In genomic region chr15:98850991-98851776, GRCh38 we compare ENCODE assay signal across 8 cellular contexts.
DNase-seq lines count a peak whose midpoint lies in the region; ATAC-seq and TF ChIP-seq lines count a peak whose summit lies in the region.

No MANE protein-coding gene starts in this region.

- H3K4me1 Mint-ChIP-seq in Caco-2 (ENCODE audit: low read depth, unreplicated experiment), result peaks cover 35% of the 10 kb centered on the region
- H3K4me1 Mint-ChIP-seq in activated naive CD4-positive, alpha-beta T cell treated with anti-CD3 and anti-CD28 coated beads for 36 hours (ENCODE audit: low read depth), result peaks cover 56% of the 10 kb centered on the region
- H3K4me1 Mint-ChIP-seq in glutamatergic neuron (ENCODE audit: low read depth, unreplicated experiment), result peaks cover 55% of the 10 kb centered on the region
- peaks cover 79% of the 10 kb centered on the region for H3K4me1 Mint-ChIP-seq in osteocyte (ENCODE audit: unreplicated experiment)

- H3K9me3 Mint-ChIP-seq in Caco-2 (ENCODE audit: unreplicated experiment) (no peaks in the 10 kb centered on the region), glutamatergic neuron (ENCODE audit: unreplicated experiment) (peaks cover 21% of the 10 kb centered on the region), osteocyte (ENCODE audit: unreplicated experiment) (no peaks in the 10 kb centered on the region)
- H3K9me3 Mint-ChIP-seq in activated naive CD4-positive, alpha-beta T cell treated with anti-CD3 and anti-CD28 coated beads for 36 hours, result no peaks in the 10 kb centered on the region

- H3K27ac Mint-ChIP-seq in Caco-2 (ENCODE audit: unreplicated experiment) (peak overlapping the region; percentile 24), glutamatergic neuron (ENCODE audit: unreplicated experiment) (peak overlapping the region; percentile 90), osteocyte (ENCODE audit: unreplicated experiment) (peak overlapping the region; percentile 93)
- peak overlapping the region; percentile 87 for H3K27ac Mint-ChIP-seq in activated naive CD4-positive, alpha-beta T cell treated with anti-CD3 and anti-CD28 coated beads for 36 hours

- WGBS in upper lobe of left lung, 2 donors, result 11 to 18% methylated on average over 15 of the region's 15 CpGs

- H3K36me3 ChIP-seq in Caco-2 (ENCODE audit: control insufficient read depth, insufficient read depth, low read length) (no peaks in the 10 kb centered on the region), KOPT-K1 (ENCODE audit: insufficient read depth, low read length) (no peaks in the 10 kb centered on the region), SJCRH30 (no peaks in the 10 kb centered on the region), upper lobe of left lung (no peaks in the 10 kb centered on the region)

- peak overlapping the region; percentile 79 for H3K4me3 Mint-ChIP-seq in Caco-2 (ENCODE audit: unreplicated experiment)
- peak overlapping the region; percentile 88 for H3K4me3 Mint-ChIP-seq in activated naive CD4-positive, alpha-beta T cell treated with anti-CD3 and anti-CD28 coated beads for 36 hours
- peak overlapping the region; percentile 96 for H3K4me3 Mint-ChIP-seq in glutamatergic neuron (ENCODE audit: unreplicated experiment)
- peak overlapping the region; percentile 82 for H3K4me3 Mint-ChIP-seq in osteocyte (ENCODE audit: unreplicated experiment)

- no peak for TF ChIP-seq EP300 in upper lobe of left lung (IDR thresholded peaks at IDR 0.05)

- peaks cover 25% of the 10 kb centered on the region for H3K36me3 Mint-ChIP-seq in Caco-2 (ENCODE audit: insufficient read depth, unreplicated experiment)
- no peaks in the 10 kb centered on the region for H3K36me3 Mint-ChIP-seq in activated naive CD4-positive, alpha-beta T cell treated with anti-CD3 and anti-CD28 coated beads for 36 hours (ENCODE audit: low read depth)
- no peaks in the 10 kb centered on the region for H3K36me3 Mint-ChIP-seq in glutamatergic neuron (ENCODE audit: unreplicated experiment)
- no peaks in the 10 kb centered on the region for H3K36me3 Mint-ChIP-seq in osteocyte (ENCODE audit: unreplicated experiment)

- BruUV-seq in Caco-2 (replicated peaks; lab: Mats Ljungman, UMichigan), result no TSS peak

- H3K4me3 ChIP-seq in Caco-2 (ENCODE audit: low read depth, low read length) (peak overlapping the region; percentile 82), SJCRH30 (no peak overlapping the region), upper lobe of left lung (peak overlapping the region in 2 of 4 donors; percentile 61 to 62)

- H3K27me3 Mint-ChIP-seq in Caco-2 (ENCODE audit: insufficient read depth, unreplicated experiment) (no peaks in the 10 kb centered on the region), glutamatergic neuron (ENCODE audit: unreplicated experiment) (peaks cover 11% of the 10 kb centered on the region), osteocyte (ENCODE audit: unreplicated experiment) (no peaks in the 10 kb centered on the region)
- H3K27me3 Mint-ChIP-seq in activated naive CD4-positive, alpha-beta T cell treated with anti-CD3 and anti-CD28 coated beads for 36 hours (ENCODE audit: low read depth), result no peaks in the 10 kb centered on the region

- H3K27ac ChIP-seq in KOPT-K1 (ENCODE audit: low read depth, low read length, poor library complexity, severe bottlenecking) (peak overlapping the region; percentile 90), SJCRH30 (no peak overlapping the region), upper lobe of left lung (peak overlapping the region; percentile 79 to 92 (median 86))

- CTCF ChIA-PET in Caco-2 (lab: Charles Lee), result interaction anchor here (0.5 to 1.3 kb wide), 19 partner anchors 9 to 332 kb away, joined by 3 to 12 read pairs (median 4); no protein-coding TSS in a partner anchor
- CTCF ChIA-PET in activated naive CD4-positive, alpha-beta T cell treated with anti-CD3 and anti-CD28 coated beads for 36 hours (lab: Charles Lee), result interaction anchor here (0.5 to 2.5 kb wide), 14 partner anchors 17 to 282 kb away, joined by 3 to 13 read pairs (median 4); partner anchors contain the start of gene IGF1R

- H3K4me1 ChIP-seq in Caco-2 (peaks cover 11% of the 10 kb centered on the region), SJCRH30 (peaks cover 9% of the 10 kb centered on the region; the same call in 1 of the 2 replicates), upper lobe of left lung (peaks cover 39 to 50% (median 45%) of the 10 kb centered on the region in 4 donors)

- H3K9me3 ChIP-seq in Caco-2 (no peaks in the 10 kb centered on the region), KOPT-K1 (ENCODE audit: insufficient read depth, low read length, poor library complexity, severe bottlenecking) (no peaks in the 10 kb centered on the region), SJCRH30 (replicated peaks) (no peaks in the 10 kb centered on the region), upper lobe of left lung (no peaks in the 10 kb centered on the region)

- DNase-seq in Caco-2, result peak; percentile 70 to 73
- peak; percentile 81 to 89 for DNase-seq in SJCRH30
- peak; percentile 88 for DNase-seq in activated naive CD4-positive, alpha-beta T cell treated with anti-CD3 and anti-CD28 coated beads for 36 hours
- peak; percentile 84 for DNase-seq in glutamatergic neuron
- DNase-seq in osteocyte (ENCODE audit: extremely low spot score, unreplicated experiment), result peak; percentile 87
- DNase-seq in upper lobe of left lung, result peak; percentile 75 to 89

- H3K27me3 ChIP-seq in Caco-2 (replicated peaks; ENCODE audit: control insufficient read depth, insufficient read depth, low read length) (no peaks in the 10 kb centered on the region), SJCRH30 (no peaks in the 10 kb centered on the region), upper lobe of left lung (no peaks in the 10 kb centered on the region)

- intact Hi-C loops in Caco-2 (cut with micrococcal nuclease; ENCODE audit: unreplicated experiment), result no loop called here
- intact Hi-C loops in activated naive CD4-positive, alpha-beta T cell treated with anti-CD3 and anti-CD28 coated beads for 36 hours (cut with micrococcal nuclease), result no loop called here

- POLR2A ChIA-PET in Caco-2 (lab: Charles Lee), result no interaction called here

- no peak for TF ChIP-seq POLR2A in upper lobe of left lung (IDR thresholded peaks at IDR 0.05)

- ATAC-seq in GM21529 (IDR thresholded peaks at IDR 0.05; ENCODE audit: unreplicated experiment), result peak; percentile 39
- ATAC-seq in upper lobe of left lung (ENCODE audit: low FRiP score in 2 of 2), result peak; percentile 68 to 86

- peak; percentile 53 to 74 for TF ChIP-seq CTCF in Caco-2 (IDR thresholded peaks at IDR 0.05; ENCODE audit: insufficient read depth in 1 of 2, low read depth in 1 of 2, low read length in 1 of 2, severe bottlenecking in 1 of 2, unreplicated experiment in 1 of 2)
- TF ChIP-seq CTCF in glutamatergic neuron (IDR thresholded peaks at IDR 0.05; ENCODE audit: partially characterized antibody, unreplicated experiment), result peak; percentile 58
- TF ChIP-seq CTCF in osteocyte (IDR thresholded peaks at IDR 0.05), result peak; percentile 82
- peak; percentile 73 to 89 (median 80) for TF ChIP-seq CTCF in upper lobe of left lung (IDR thresholded peaks at IDR 0.05)

Comparison
In these comparisons a context has a peak if more than half of its experiments do, and no peak if none do; other contexts are left out.
1. H3K27ac Mint-ChIP-seq: peak in every context shown above with its lines; median percentile 93 in osteocyte; 90 in glutamatergic neuron; 87 in activated naive CD4-positive, alpha-beta T cell treated with anti-CD3 and anti-CD28 coated beads for 36 hours; 24 in Caco-2.